ENCODE assay signal across 19 cellular contexts in the genomic region with DNA sequence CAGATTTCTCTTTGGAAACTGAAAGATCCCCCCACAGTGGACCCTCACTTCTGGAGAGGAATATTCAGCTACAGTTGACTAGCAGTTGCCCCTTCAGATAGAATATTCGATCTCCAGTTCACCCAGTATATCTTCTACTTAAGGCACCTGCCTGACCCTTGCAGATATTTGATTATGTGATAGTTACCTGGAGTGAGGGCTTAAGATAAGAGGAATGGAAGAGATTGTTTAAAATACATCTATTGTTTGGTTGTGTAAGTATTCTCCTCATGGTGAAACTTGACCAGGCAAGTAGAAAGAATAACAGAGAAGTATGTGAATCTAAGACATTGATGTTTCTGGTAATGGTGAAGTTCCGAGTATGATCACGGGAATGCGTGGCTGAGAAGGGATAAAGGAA. TPM values are rescaled to one million over a fixed set of nuclear protein-coding genes. Genes with fewer than 3 reads are reported as not detected.
DNase-seq lines count a peak whose midpoint lies in the region; ATAC-seq and TF ChIP-seq lines count a peak whose summit lies in the region.
"Had no signal": no experiment of that assay in that cellular context is flagged by ENCODE, and none has a peak within 500 bp of the region (broad histone marks: within the 10 kb centered on the region; RNA-seq: fewer than 3 reads in every experiment).

No MANE protein-coding gene starts in this region.

- H3K79me2 ChIP-seq in mammary epithelial cell (ENCODE audit: insufficient read depth, low read length): peaks cover 31% of the 10 kb centered on the region

- H3K4me3 Mint-ChIP-seq in MCF 10A (ENCODE audit: unreplicated experiment): peak overlapping the region; percentile 93
- peak overlapping the region; percentile 99 for H3K4me3 Mint-ChIP-seq in activated CD8-positive, alpha-beta T cell treated with anti-CD3 and anti-CD28 coated beads, Interleukin-2, amount 10 ng/mL, durations not matched to agents 7 days and 5 days
- H3K4me3 Mint-ChIP-seq in memory B cell: peak overlapping the region; percentile 58

- no peak overlapping the region for H2AFZ ChIP-seq in mammary epithelial cell (ENCODE audit: low read depth, low read length)

- H3K9ac ChIP-seq in mammary epithelial cell (ENCODE audit: insufficient read depth, low read length): no peak overlapping the region

- no peak overlapping the region for H3K27ac Mint-ChIP-seq in MCF 10A (ENCODE audit: low read depth, unreplicated experiment)
- H3K27ac Mint-ChIP-seq in activated CD8-positive, alpha-beta T cell treated with anti-CD3 and anti-CD28 coated beads, Interleukin-2, amount 10 ng/mL, durations not matched to agents 7 days and 5 days: peak overlapping the region; percentile 68
- H3K27ac Mint-ChIP-seq in memory B cell: peak overlapping the region; percentile 15

- dilution Hi-C loops in mammary epithelial cell (cut with HindIII; ENCODE audit: low sequenced_read_pairs): no loop called here

- intact Hi-C loops in MCF 10A (cut with micrococcal nuclease): no loop called here
- intact Hi-C loops in mammary epithelial cell (cut with micrococcal nuclease): no loop called here
- intact Hi-C loops in cardiac septum (cut with DNase I): loop anchor here (2.0 kb wide), 1 partner anchor 31 kb away; no protein-coding TSS in a partner anchor

- H3K4me2 ChIP-seq in mammary epithelial cell (ENCODE audit: insufficient read depth, low read depth, low read length): no peak overlapping the region

- H3K4me1 Mint-ChIP-seq in MCF 10A (ENCODE audit: insufficient read depth, unreplicated experiment) (peaks cover 21% of the 10 kb centered on the region), memory B cell (peaks cover 25% of the 10 kb centered on the region)
- H3K4me1 Mint-ChIP-seq in activated CD8-positive, alpha-beta T cell treated with anti-CD3 and anti-CD28 coated beads, Interleukin-2, amount 10 ng/mL, durations not matched to agents 7 days and 5 days (ENCODE audit: low read depth): peaks cover 40% of the 10 kb centered on the region

- no peak for ATAC-seq in activated CD8-positive, alpha-beta T cell treated with anti-CD3 and anti-CD28 coated beads, Interleukin-2, amount 10 ng/mL, durations not matched to agents 7 days and 5 days
- ATAC-seq in memory B cell (ENCODE audit: low read depth): no peak
- ATAC-seq in GM21717 (IDR thresholded peaks at IDR 0.05; ENCODE audit: unreplicated experiment): no peak
- ATAC-seq: left colon had no signal

- peaks cover 3% of the 10 kb centered on the region for H3K36me3 ChIP-seq in mammary epithelial cell (ENCODE audit: insufficient read depth, low read length)
- H3K36me3 ChIP-seq in H7 (replicated peaks; ENCODE audit: control insufficient read depth, insufficient read depth, low read length): no peaks in the 10 kb centered on the region
- H3K36me3 ChIP-seq: breast epithelium had no signal

- no peaks in the 10 kb centered on the region for H3K27me3 Mint-ChIP-seq in MCF 10A (ENCODE audit: insufficient read depth, unreplicated experiment)
- H3K27me3 Mint-ChIP-seq in activated CD8-positive, alpha-beta T cell treated with anti-CD3 and anti-CD28 coated beads, Interleukin-2, amount 10 ng/mL, durations not matched to agents 7 days and 5 days (ENCODE audit: low read depth): no peaks in the 10 kb centered on the region
- H3K27me3 Mint-ChIP-seq in memory B cell: no peaks in the 10 kb centered on the region

- H3K4me3 ChIP-seq in mammary epithelial cell (replicated peaks in 1 of 3; ENCODE audit: insufficient read depth in 1 of 3, low read depth in 2 of 3, low read length in 3 of 3) (no peak overlapping the region), H7 (ENCODE audit: insufficient read depth, low read depth, low read length) (no peak overlapping the region)

- no TSS peak for BruUV-seq in MCF 10A (replicated peaks; lab: Mats Ljungman, UMichigan)
- BruUV-seq in mammary epithelial cell (replicated peaks; lab: Mats Ljungman, UMichigan): no TSS peak

- DNase-seq in MCF 10A (ENCODE audit: unreplicated experiment): no peak
- no peak for DNase-seq in mammary epithelial cell
- DNase-seq in activated CD8-positive, alpha-beta T cell treated with anti-CD3 and anti-CD28 coated beads, Interleukin-2, amount 10 ng/mL, durations not matched to agents 7 days and 5 days: no peak
- DNase-seq in memory B cell (ENCODE audit: low spot score in 2 of 2): no peak
- DNase-seq in NCI-H82 treated with DMSO at 0.1 percent for 48 hours (lab: John Stamatoyannopoulos, UW; ENCODE audit: unreplicated experiment): no peak
- no peak for DNase-seq in H7
- no peak for DNase-seq in cardiac septum (ENCODE audit: low spot score)
- DNase-seq: activated CD4-positive, alpha-beta T cell treated with anti-CD3 and anti-CD28 coated beads for 1 hour; activated effector memory CD4-positive, alpha-beta T cell treated with anti-CD3 and anti-CD28 coated beads, Interleukin-2, amount 50 U/mL, for 16 hours; AML-193; DMS53; effector CD4-positive, alpha-beta T cell; hippocampal formation; left colon; NCI-H1092; spleen had no signal

- POLR2A ChIA-PET in MCF 10A (lab: Yijun Ruan, JAX): no interaction called here
- POLR2A ChIA-PET in activated CD8-positive, alpha-beta T cell treated with anti-CD3 and anti-CD28 coated beads, Interleukin-2, amount 10 ng/mL, durations not matched to agents 7 days and 5 days (lab: Charles Lee): no interaction called here

- no peak overlapping the region for H3K27ac ChIP-seq in mammary epithelial cell (ENCODE audit: insufficient read depth, low read depth, low read length)
- H3K27ac ChIP-seq: breast epithelium had no signal

- peaks cover 12% of the 10 kb centered on the region for H3K36me3 Mint-ChIP-seq in MCF 10A (ENCODE audit: insufficient read depth, unreplicated experiment)
- peaks cover 29% of the 10 kb centered on the region for H3K36me3 Mint-ChIP-seq in activated CD8-positive, alpha-beta T cell treated with anti-CD3 and anti-CD28 coated beads, Interleukin-2, amount 10 ng/mL, durations not matched to agents 7 days and 5 days (ENCODE audit: low read depth)
- peaks cover 8% of the 10 kb centered on the region for H3K36me3 Mint-ChIP-seq in memory B cell

- H4K20me1 ChIP-seq in mammary epithelial cell (ENCODE audit: insufficient read depth, low read length): no peaks in the 10 kb centered on the region

- H3K27me3 ChIP-seq in mammary epithelial cell (ENCODE audit: insufficient read depth, low read length): no peaks in the 10 kb centered on the region
- peaks cover 2% of the 10 kb centered on the region for H3K27me3 ChIP-seq in H7 (ENCODE audit: control insufficient read depth, insufficient read depth, low read length)
- H3K27me3 ChIP-seq: breast epithelium, spleen had no signal

- no peaks in the 10 kb centered on the region for H3K9me3 Mint-ChIP-seq in MCF 10A (ENCODE audit: unreplicated experiment)
- no peaks in the 10 kb centered on the region for H3K9me3 Mint-ChIP-seq in activated CD8-positive, alpha-beta T cell treated with anti-CD3 and anti-CD28 coated beads, Interleukin-2, amount 10 ng/mL, durations not matched to agents 7 days and 5 days (ENCODE audit: insufficient read depth)
- H3K9me3 Mint-ChIP-seq in memory B cell: no peaks in the 10 kb centered on the region

- TF ChIP-seq CTCF in MCF 10A (IDR thresholded peaks at IDR 0.05; ENCODE audit: unreplicated experiment) (no peak), mammary epithelial cell (conservative IDR thresholded peaks at IDR 0.05 in 1 of 2, IDR thresholded peaks at IDR 0.05 in 1 of 2; ENCODE audit: extremely low read depth in 1 of 2, insufficient read depth in 1 of 2, low read depth in 1 of 2, low read length in 2 of 2) (no peak)

- CTCF ChIA-PET in MCF 10A (lab: Yijun Ruan, JAX): interaction anchor here (0.6 to 1.6 kb wide), 5 partner anchors 27 to 79 kb away, joined by 3 to 6 read pairs (median 4); a partner anchor contains a TSS
- CTCF ChIA-PET in mammary epithelial cell (lab: Charles Lee; ENCODE audit: low non-redundant PET): no interaction called here
- CTCF ChIA-PET in activated CD8-positive, alpha-beta T cell treated with anti-CD3 and anti-CD28 coated beads, Interleukin-2, amount 10 ng/mL, durations not matched to agents 7 days and 5 days (lab: Charles Lee): interaction anchor here (3.5 kb wide), 1 partner anchor 35 kb away, joined by 12 read pairs; no protein-coding TSS in a partner anchor

- H3K9me3 ChIP-seq in mammary epithelial cell (replicated peaks; ENCODE audit: insufficient read depth, low read length): no peaks in the 10 kb centered on the region
- H3K9me3 ChIP-seq: breast epithelium, spleen had no signal

- in situ Hi-C loops in mammary epithelial cell (cut with MboI; ENCODE audit: low sequenced_read_pairs in 2 of 2): no loop called here

- WGBS in mammary epithelial cell (ENCODE audit: low coverage, missing lambda C conversion rate): 52% methylated on average over 4 of the region's 4 CpGs

- H3K4me1 ChIP-seq in mammary epithelial cell (ENCODE audit: insufficient read depth, low read length): peaks cover 25% of the 10 kb centered on the region

RNA-seq across cellular contexts. Expression of a gene that starts 1.6 kb away (rescaled TPM):
- total RNA-seq in MCF 10A (2022) (11.7 and 12.1 TPM in 2 replicates), mammary epithelial cell (10 to 100 TPM in 1 of 2 donors, 1 to 10 TPM in 1; 9.2 to 11.5 TPM), cardiac septum (10.4 TPM)
- 6.6 TPM for polyA plus RNA-seq in mammary epithelial cell
- 9.7 TPM for polyA minus RNA-seq in mammary epithelial cell
- total RNA-seq in activated CD8-positive, alpha-beta T cell treated with anti-CD3 and anti-CD28 coated beads, Interleukin-2, amount 10 ng/mL, durations not matched to agents 7 days and 5 days: 10 to 100 TPM; 28.4 to 29.0 TPM
- 24.0 and 27.9 TPM in 2 replicates for total RNA-seq in H7 (2014; rRNA removed; shearing (Covaris generic))

RNA-seq across cellular contexts. Expression of a gene that starts 5.3 kb away (rescaled TPM):
- total RNA-seq in MCF 10A (2022) (2.4 and 3.8 TPM in 2 replicates), mammary epithelial cell (1 to 10 TPM in 1 of 2 donors, under 1 TPM in 1; 0.83 to 2.7 TPM), cardiac septum (3.7 TPM)
- polyA plus RNA-seq in mammary epithelial cell: 2.3 TPM
- not detected for polyA minus RNA-seq in mammary epithelial cell
- 1 to 10 TPM; 6.8 to 8.5 TPM for total RNA-seq in activated CD8-positive, alpha-beta T cell treated with anti-CD3 and anti-CD28 coated beads, Interleukin-2, amount 10 ng/mL, durations not matched to agents 7 days and 5 days
- total RNA-seq in H7 (2014; rRNA removed; shearing (Covaris generic)): 1.7 and 2.1 TPM in 2 replicates

RNA-seq across cellular contexts. Expression of a gene that starts 29.5 kb away (rescaled TPM):
- total RNA-seq in MCF 10A (2022) (17.2 and 17.6 TPM in 2 replicates), mammary epithelial cell (1 to 10 TPM; 3.7 to 6.2 TPM), cardiac septum (10.6 TPM)
- 2.0 TPM for polyA plus RNA-seq in mammary epithelial cell
- polyA minus RNA-seq in mammary epithelial cell: 1.3 TPM
- total RNA-seq in activated CD8-positive, alpha-beta T cell treated with anti-CD3 and anti-CD28 coated beads, Interleukin-2, amount 10 ng/mL, durations not matched to agents 7 days and 5 days: 1 to 10 TPM; 5.5 to 5.8 TPM
- total RNA-seq in H7 (2014; rRNA removed; shearing (Covaris generic)): 14.7 and 15.7 TPM in 2 replicates

RNA-seq across cellular contexts. Expression of a gene that starts 38.3 kb away (rescaled TPM):
- total RNA-seq in MCF 10A (2022) (not detected in 2 replicates), mammary epithelial cell (not detected), cardiac septum (not detected)
- not detected for polyA plus RNA-seq in mammary epithelial cell
- polyA minus RNA-seq in mammary epithelial cell: not detected
- total RNA-seq in activated CD8-positive, alpha-beta T cell treated with anti-CD3 and anti-CD28 coated beads, Interleukin-2, amount 10 ng/mL, durations not matched to agents 7 days and 5 days: not detected
- not detected in 2 replicates for total RNA-seq in H7 (2014; rRNA removed; shearing (Covaris generic))
- total RNA-seq: left colon, pulmonary artery endothelial cell, spleen had no signal
- polyA plus RNA-seq: spleen had no signal

RNA-seq across cellular contexts. Expression of a gene that starts 51.1 kb away (rescaled TPM):
- total RNA-seq in MCF 10A (2022) (8.2 and 8.4 TPM in 2 replicates), mammary epithelial cell (10 to 100 TPM; 16.9 to 48.3 TPM), cardiac septum (23.9 TPM)
- polyA plus RNA-seq in mammary epithelial cell: 26.7 TPM
- polyA minus RNA-seq in mammary epithelial cell: 13.6 TPM
- 1 to 10 TPM; 1.4 to 2.4 TPM for total RNA-seq in activated CD8-positive, alpha-beta T cell treated with anti-CD3 and anti-CD28 coated beads, Interleukin-2, amount 10 ng/mL, durations not matched to agents 7 days and 5 days
- 31.6 and 48.5 TPM in 2 replicates for total RNA-seq in H7 (2014; rRNA removed; shearing (Covaris generic))
